Comparison of ENCODE assay signal across 9 cellular contexts in the genomic region with DNA sequence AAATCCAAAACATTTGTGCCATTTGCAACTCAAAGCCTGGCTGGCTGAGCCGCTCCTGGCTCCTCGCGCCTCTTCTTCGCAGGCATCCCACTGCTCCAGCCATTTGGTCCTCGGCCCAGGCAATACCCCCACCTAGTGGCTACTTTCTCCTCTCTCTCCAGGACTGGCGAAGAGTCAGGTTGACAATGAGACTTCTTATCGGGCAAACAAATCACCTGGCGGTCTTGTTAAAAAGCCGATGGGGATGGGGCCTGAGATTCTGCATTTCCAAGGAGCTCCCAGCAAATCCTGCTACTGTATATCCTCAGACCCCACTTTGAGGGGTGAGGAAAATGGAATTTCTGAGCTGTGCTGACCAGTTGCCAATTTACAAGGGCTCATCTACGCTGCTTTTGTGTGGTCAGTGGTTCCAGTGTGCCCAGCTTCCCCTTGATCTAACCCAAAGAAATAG.
DNase-seq lines count a peak whose midpoint lies in the region; ATAC-seq, FAIRE-seq and TF ChIP-seq lines count a peak whose summit lies in the region.
"Had no signal": no experiment of that assay in that cellular context is flagged by ENCODE, and none has a peak within 500 bp of the region (broad histone marks: within the 10 kb centered on the region; RNA-seq: fewer than 3 reads in every experiment).

No MANE protein-coding gene starts in this region.

- no peaks in the 10 kb centered on the region for H3K36me3 Mint-ChIP-seq in GM23338 (ENCODE audit: low read depth)
- H3K36me3 Mint-ChIP-seq: T-cell had no signal

- H3K9me3 ChIP-seq in K562 (replicated peaks; ENCODE audit: control insufficient read depth, insufficient read depth, low read depth, low read length), result no peaks in the 10 kb centered on the region

- H2AFZ ChIP-seq in GM23338 (peak overlapping the region; percentile 44; the same call in 1 of the 2 replicates), K562 (ENCODE audit: low read depth, low read length) (no peak overlapping the region)

- FAIRE-seq in K562 (lab: Jason Lieb, UNC), result peak; percentile 77

- BruUV-seq in K562 (replicated peaks; lab: Mats Ljungman, UMichigan), result no TSS peak

- H3K79me2 ChIP-seq in GM23338 (replicated peaks; ENCODE audit: insufficient read depth) (no peaks in the 10 kb centered on the region), K562 (ENCODE audit: control insufficient read depth, insufficient read depth, low read length) (no peaks in the 10 kb centered on the region)

- CTCF ChIA-PET in K562 (lab: Yijun Ruan, JAX; ENCODE audit: low intra/inter-chr PET ratio), result interaction anchor here (0.7 to 1.4 kb wide), 3 partner anchors 77 to 112 kb away, joined by 3 to 4 read pairs (median 3); no protein-coding TSS in a partner anchor

- H3K36me3 ChIP-seq in GM23338 (ENCODE audit: insufficient read depth) (no peaks in the 10 kb centered on the region), K562 (ENCODE audit: control insufficient read depth, insufficient read depth, low read length) (peaks cover 12% of the 10 kb centered on the region; the same call in 2 of the 3 replicates)

- ATAC-seq in GM23338 (peak; percentile 95), K562 (peak; percentile 85), GM21447 (IDR thresholded peaks at IDR 0.05; ENCODE audit: unreplicated experiment) (no peak), GM18520 (IDR thresholded peaks at IDR 0.05; ENCODE audit: unreplicated experiment) (no peak)

- peaks cover 38% of the 10 kb centered on the region for H3K4me1 Mint-ChIP-seq in GM23338

- H3K4me1 ChIP-seq in GM23338 (ENCODE audit: insufficient read depth), result peaks cover 14% of the 10 kb centered on the region
- H3K4me1 ChIP-seq in K562 (replicated peaks in 1 of 2; ENCODE audit: control insufficient read depth in 2 of 2, insufficient read depth in 2 of 2, low read length in 2 of 2), result peaks cover 0 to 2% of the 10 kb centered on the region in 2 experiments; a peak in 2 of 5 replicates

- H3K9me1 ChIP-seq in K562 (ENCODE audit: control insufficient read depth, insufficient read depth, low read length), result no peaks in the 10 kb centered on the region

- DNase-seq in COR-L47 (lab: John Stamatoyannopoulos, UW) (peak; percentile 40), GM23338 (ENCODE audit: low spot score) (peak; percentile 96), NCI-H526 treated with DMSO at 0.1 percent for 48 hours (lab: John Stamatoyannopoulos, UW) (peak; percentile 33), K562 (ENCODE audit: extremely low read depth in 1 of 4, low spot score in 3 of 4) (peak; percentile 54 to 70 (median 58)), islet precursor cell (peak; percentile 88), stromal cell of bone marrow (ENCODE audit: low read depth) (peak; percentile 26)

- H3K27me3 ChIP-seq in GM23338 (ENCODE audit: insufficient read depth), result no peaks in the 10 kb centered on the region
- H3K27me3 ChIP-seq in K562 (ENCODE audit: control insufficient read depth in 2 of 2, insufficient read depth in 2 of 2, low read length in 2 of 2), result no peaks in the 10 kb centered on the region

- 42% methylated on average over 10 of the region's 10 CpGs for WGBS in K562 (ENCODE audit: insufficient coverage, low coverage, missing lambda C conversion rate)

- H3F3A ChIP-seq in GM23338 (replicated peaks; ENCODE audit: low read depth), result no peaks in the 10 kb centered on the region

- TF ChIP-seq POLR2A in K562 (conservative IDR thresholded peaks at IDR 0.05), result no peak

- H3K9me2 ChIP-seq in GM23338 (ENCODE audit: insufficient read depth), result peaks cover 12% of the 10 kb centered on the region

- H4K20me1 ChIP-seq in GM23338 (replicated peaks; ENCODE audit: insufficient read depth), result no peaks in the 10 kb centered on the region
- peaks cover 9% of the 10 kb centered on the region for H4K20me1 ChIP-seq in K562 (replicated peaks; ENCODE audit: control insufficient read depth, insufficient read depth, low read length)

- no peak overlapping the region for H3K27ac Mint-ChIP-seq in GM23338
- H3K27ac Mint-ChIP-seq: T-cell had no signal

- H3K27me3 Mint-ChIP-seq in GM23338 (ENCODE audit: insufficient read depth, low read depth, poor library complexity), result peaks cover 16% of the 10 kb centered on the region

- peak overlapping the region; percentile 53; the same call in 1 of the 2 replicates for H3K4me2 ChIP-seq in GM23338
- 0 out of 2 replicates have a peak overlapping the region, but pooled peaks have one; percentile 17 for H3K4me2 ChIP-seq in K562 (ENCODE audit: insufficient read depth, low read length)

- no peak overlapping the region for H3K4me3 Mint-ChIP-seq in GM23338
- H3K4me3 Mint-ChIP-seq: T-cell had no signal

- in situ Hi-C loops in K562 (cut with MboI), result loop anchor here (10.0 to 25.0 kb wide), 2 partner anchors 80 to 743 kb away; no protein-coding TSS in a partner anchor

- peaks cover 7% of the 10 kb centered on the region for H3K9me3 Mint-ChIP-seq in GM23338
- H3K9me3 Mint-ChIP-seq: T-cell had no signal

- POLR2A ChIA-PET in K562 (lab: Yijun Ruan, JAX), result interaction anchor here (0.6 kb wide), 2 partner anchors 75 to 136 kb away, joined by 3 read pairs; no protein-coding TSS in a partner anchor

- no peak overlapping the region for H3K9ac ChIP-seq in K562 (ENCODE audit: insufficient read depth in 1 of 2, low read depth in 2 of 2, low read length in 2 of 2)

- H3K4me3 ChIP-seq in GM23338 (no peak overlapping the region), K562 (no peak overlapping the region)

- H3K27ac ChIP-seq in GM23338 (ENCODE audit: low read depth) (no peak overlapping the region), K562 (ENCODE audit: extremely low read depth, low read depth, low read length) (no peak overlapping the region)

- TF ChIP-seq RAD21 in K562 (CRISPR knock-in tag; conservative IDR thresholded peaks at IDR 0.05 in 1 of 2, IDR thresholded peaks at IDR 0.05 in 1 of 2), result peak in 1 of 2 experiments; percentile 54; a peak in 2 of 4 replicates

- TF ChIP-seq CTCF in GM23338 (conservative IDR thresholded peaks at IDR 0.05; ENCODE audit: low read depth in 2 of 2) (peak; percentile 77 to 89), K562 (IDR thresholded peaks at IDR 0.05 in 2 of 3, conservative IDR thresholded peaks at IDR 0.05 in 1 of 3; ENCODE audit: insufficient read depth in 2 of 3, low read depth in 1 of 3, low read length in 3 of 3) (peak; percentile 69 to 71 (median 71))

- intact Hi-C loops in K562 (cut with micrococcal nuclease), result loop anchor here (1.0 to 5.0 kb wide), 2 partner anchors 76 to 1853 kb away; no protein-coding TSS in a partner anchor

- no peak for TF ChIP-seq EP300 in K562 (IDR thresholded peaks at IDR 0.05; ENCODE audit: low read length)

TF ChIP-seq in GM23338, 12 proteins besides CTCF, POLR2A, EP300 and RAD21:
- TF ChIP-seq ZNF331 (CRISPR knock-in tag; IDR thresholded peaks at IDR 0.05; ENCODE audit: low read depth) (peak; percentile 38; the same call in 1 of the 2 replicates), ZNF114 (CRISPR knock-in tag; IDR thresholded peaks at IDR 0.05) (no peak)

TF ChIP-seq in K562, 482 proteins besides CTCF, POLR2A, EP300 and RAD21:
- TF ChIP-seq COPS2 (conservative IDR thresholded peaks at IDR 0.05), result no peak
- TF ChIP-seq SMC3 (conservative IDR thresholded peaks at IDR 0.05; ENCODE audit: insufficient read depth, low read depth, low read length), result peak; percentile 39; the same call in 1 of the 2 replicates

Comparison
In these comparisons a context has a peak if more than half of its experiments do, and no peak if none do; other contexts are left out.
1. DNase-seq: peak in every context shown above with its lines; median percentile 96 in GM23338; 88 in islet precursor cell; 58 in K562; 40 in COR-L47; 33 in NCI-H526 treated with DMSO at 0.1 percent for 48 hours; 26 in stromal cell of bone marrow.
2. ATAC-seq: peak in GM23338 (single experiment) and K562 (single experiment); none in GM21447 (single experiment) and GM18520 (single experiment).